ENCODE assay signal across 24 cellular contexts in genomic region chr1:11314959-11315358, GRCh38. TPM values are rescaled to one million over a fixed set of nuclear protein-coding genes. Genes with fewer than 3 reads are reported as not detected.
DNase-seq lines count a peak whose midpoint lies in the region; ATAC-seq and TF ChIP-seq lines count a peak whose summit lies in the region.
"Had no signal": no experiment of that assay in that cellular context is flagged by ENCODE, and none has a peak within 500 bp of the region (broad histone marks: within the 10 kb centered on the region; RNA-seq: fewer than 3 reads in every experiment).

No MANE protein-coding gene starts in this region.

- H3K4me1 ChIP-seq in GM23248 (ENCODE audit: insufficient read depth), result no peaks in the 10 kb centered on the region
- H3K4me1 ChIP-seq in hepatocyte (ENCODE audit: insufficient read depth), result no peaks in the 10 kb centered on the region
- no peaks in the 10 kb centered on the region for H3K4me1 ChIP-seq in prostate gland (replicated peaks)
- H3K4me1 ChIP-seq: breast epithelium had no signal

- H3K9me3 ChIP-seq in GM23248 (ENCODE audit: low read depth), result no peaks in the 10 kb centered on the region
- H3K9me3 ChIP-seq in WERI-Rb-1 (ENCODE audit: severe bottlenecking), result no peaks in the 10 kb centered on the region
- no peaks in the 10 kb centered on the region for H3K9me3 ChIP-seq in hepatocyte (ENCODE audit: low read depth)
- H3K9me3 ChIP-seq in prostate gland, result no peaks in the 10 kb centered on the region
- H3K9me3 ChIP-seq: breast epithelium had no signal

- H3K9me2 ChIP-seq in GM23248 (ENCODE audit: insufficient read depth), result no peaks in the 10 kb centered on the region
- H3K9me2 ChIP-seq in hepatocyte (replicated peaks; ENCODE audit: insufficient read depth), result no peaks in the 10 kb centered on the region

- H3K4me3 ChIP-seq in GM23248 (no peak overlapping the region), WERI-Rb-1 (ENCODE audit: low read depth, low read length) (no peak overlapping the region), hepatocyte (no peak overlapping the region), prostate gland (no peak overlapping the region)
- H3K4me3 ChIP-seq: breast epithelium, skin epidermis had no signal

- intact Hi-C loops in prostate gland (cut with DNase I), result no loop called here

- no peaks in the 10 kb centered on the region for H3K36me3 ChIP-seq in GM23248 (ENCODE audit: low read depth)
- H3K36me3 ChIP-seq in WERI-Rb-1, result no peaks in the 10 kb centered on the region
- no peaks in the 10 kb centered on the region for H3K36me3 ChIP-seq in hepatocyte (replicated peaks; ENCODE audit: insufficient read depth, low read depth)
- H3K36me3 ChIP-seq in prostate gland, result no peaks in the 10 kb centered on the region
- H3K36me3 ChIP-seq: breast epithelium had no signal

- TF ChIP-seq POLR2A in prostate gland (IDR thresholded peaks at IDR 0.05), result no peak

- no peak overlapping the region for H2AFZ ChIP-seq in GM23248
- H2AFZ ChIP-seq in hepatocyte, result no peak overlapping the region

- peak; percentile 18 for DNase-seq in GM23248
- peak; percentile 55 for DNase-seq in WERI-Rb-1
- DNase-seq in hepatocyte (ENCODE audit: low spot score), result peak; percentile 47
- peak; percentile 47 for DNase-seq in prostate gland (ENCODE audit: low spot score)
- DNase-seq in DMS114 treated with DMSO at 0.1 percent for 48 hours (lab: John Stamatoyannopoulos, UW; ENCODE audit: unreplicated experiment), result no peak
- DNase-seq in NCI-H146 (lab: John Stamatoyannopoulos, UW), result no peak
- DNase-seq: activated CD4-positive, alpha-beta T cell treated with anti-CD3 and anti-CD28 coated beads for 36 hours; activated effector memory CD4-positive, alpha-beta T cell treated with Interleukin-2 at 50 U/mL for 16 hours; AML-193; CD4-positive, alpha-beta T cell; glutamatergic neuron; left ventricle myocardium superior; naive thymus-derived CD8-positive, alpha-beta T cell; NCI-H1417 treated with DMSO at 0.1 percent for 48 hours; NCI-H2081; NCI-H2227 treated with DMSO at 0.1 percent for 48 hours; NCI-H526; occipital lobe; Right ventricle myocardium superior; stimulated activated naive B cell treated with anti-CD40 and anti-IgM and Interleukin-4, amounts not matched to agents 10 μg/mL and 1 μg/mL and 100 μg/mL, for 72 hours had no signal

- H3K27me3 ChIP-seq in GM23248 (replicated peaks; ENCODE audit: insufficient read depth) (peaks cover 10% of the 10 kb centered on the region), WERI-Rb-1 (ENCODE audit: insufficient read depth, low read depth, severe bottlenecking) (no peaks in the 10 kb centered on the region), hepatocyte (peaks cover 7% of the 10 kb centered on the region), prostate gland (replicated peaks; ENCODE audit: insufficient read depth) (no peaks in the 10 kb centered on the region)
- H3K27me3 ChIP-seq: breast epithelium had no signal

- TF ChIP-seq CTCF in WERI-Rb-1 (IDR thresholded peaks at IDR 0.05; ENCODE audit: low read depth, low read length) (no peak), hepatocyte (IDR thresholded peaks at IDR 0.05; ENCODE audit: poor library complexity) (no peak), prostate gland (IDR thresholded peaks at IDR 0.05) (no peak)

- no peaks in the 10 kb centered on the region for H3F3A ChIP-seq in GM23248 (ENCODE audit: insufficient read depth)

- H3K9ac ChIP-seq in GM23248, result no peak overlapping the region

- in situ Hi-C loops in GM23248 (cut with MboI), result no loop called here

- H4K20me1 ChIP-seq in GM23248 (ENCODE audit: insufficient read depth) (no peaks in the 10 kb centered on the region), hepatocyte (ENCODE audit: insufficient read depth, poor library complexity, severe bottlenecking) (no peaks in the 10 kb centered on the region)

- H3K4me2 ChIP-seq in GM23248 (ENCODE audit: unreplicated experiment) (no peak overlapping the region), hepatocyte (no peak overlapping the region)

- ATAC-seq in HG02763 (IDR thresholded peaks at IDR 0.05; ENCODE audit: unreplicated experiment), result no peak
- ATAC-seq: activated CD4-positive, alpha-beta T cell treated with anti-CD3 and anti-CD28 coated beads for 36 hours; activated naive CD4-positive, alpha-beta T cell treated with anti-CD3 and anti-CD28 coated beads, Interleukin-2, amount 50 U/mL, for 72 hours; left ventricle myocardium superior; naive thymus-derived CD8-positive, alpha-beta T cell; stimulated activated naive B cell treated with anti-CD40 and anti-IgM and Interleukin-4, amounts not matched to agents 10 μg/mL and 1 μg/mL and 100 μg/mL, for 72 hours had no signal

- H3K79me2 ChIP-seq in GM23248 (ENCODE audit: insufficient read depth) (no peaks in the 10 kb centered on the region), hepatocyte (no peaks in the 10 kb centered on the region)

- 10 to 12% methylated on average over 8 of the region's 8 CpGs for WGBS in GM23248 (ENCODE audit: low coverage in 1 of 2, low lambda C conversion rate in 2 of 2, missing lambda C conversion rate in 2 of 2), 2 experiments
- 30% methylated on average over 8 of the region's 8 CpGs for WGBS in hepatocyte (ENCODE audit: low lambda C conversion rate, missing lambda C conversion rate)
- 11% methylated on average over 8 of the region's 8 CpGs for WGBS in prostate gland

- H3K27ac ChIP-seq in GM23248, result no peak overlapping the region
- H3K27ac ChIP-seq in WERI-Rb-1, result peak overlapping the region; percentile 60
- H3K27ac ChIP-seq in hepatocyte, result no peak overlapping the region
- peak overlapping the region in 1 of 2 donors; percentile 27 for H3K27ac ChIP-seq in prostate gland
- H3K27ac ChIP-seq: breast epithelium, skin epidermis had no signal

RNA-seq across cellular contexts. Expression of gene UBIAD1, which starts 42.0 kb away (rescaled TPM):
- 4.8 and 5.2 TPM in 2 replicates for total RNA-seq in GM23248 (2014; rRNA removed; shearing (Covaris generic))
- 8.1 and 9.8 TPM in 2 replicates for polyA plus RNA-seq in GM23248 (2016; fragmentation: Nextera tagmentation; extraction: Ambion mirVana)
- 9.1 and 9.8 TPM in 2 replicates for total RNA-seq in hepatocyte
- 15.5 and 18.3 TPM in 2 replicates for polyA plus RNA-seq in hepatocyte
- total RNA-seq in prostate gland, result 10 to 100 TPM; 22.7 to 23.2 TPM

RNA-seq across cellular contexts. Expression of gene MTOR, which starts 52.6 kb away (rescaled TPM):
- total RNA-seq in GM23248 (2014; rRNA removed; shearing (Covaris generic)), result 27.6 and 30.7 TPM in 2 replicates
- polyA plus RNA-seq in GM23248 (2016; fragmentation: Nextera tagmentation; extraction: Ambion mirVana) (10.3 and 10.6 TPM in 2 replicates), hepatocyte (11.9 and 17.2 TPM in 2 replicates)
- total RNA-seq in hepatocyte (35.8 and 37.7 TPM in 2 replicates), prostate gland (10 to 100 TPM; 34.7 to 56.1 TPM)

Comparison
In these comparisons a context has a peak if more than half of its experiments do, and no peak if none do; other contexts are left out.
1. DNase-seq: peak in GM23248 (single experiment), WERI-Rb-1 (single experiment), hepatocyte (single experiment) and prostate gland (single experiment); none in DMS114 treated with DMSO at 0.1 percent for 48 hours (single experiment) and NCI-H146 (single experiment).